22 cellular contexts compared by ENCODE assay signal in genomic region chr4:125235971-125236370, GRCh38.
DNase-seq lines count a peak whose midpoint lies in the region; TF ChIP-seq lines count a peak whose summit lies in the region.
"Had no signal": no experiment of that assay in that cellular context is flagged by ENCODE, and none has a peak within 500 bp of the region (broad histone marks: within the 10 kb centered on the region; RNA-seq: fewer than 3 reads in every experiment).

No MANE protein-coding gene starts in this region.

- H3K9me3 ChIP-seq in neuron (ENCODE audit: low read length) (no peaks in the 10 kb centered on the region), left ventricle myocardium inferior (replicated peaks) (no peaks in the 10 kb centered on the region)
- H3K9me3 ChIP-seq: A549 had no signal

- H3K27me3 ChIP-seq in neuron (ENCODE audit: insufficient read depth, low read length) (no peaks in the 10 kb centered on the region), left ventricle myocardium inferior (ENCODE audit: low read depth) (no peaks in the 10 kb centered on the region)

- in situ Hi-C loops in SK-MEL-5 (cut with HindIII; ENCODE audit: low pct_unique_long_range_greater_than_20kb, low sequenced_read_pairs): no loop called here

- no peak for TF ChIP-seq CTCF in left ventricle myocardium inferior (IDR thresholded peaks at IDR 0.05; ENCODE audit: borderline replicate concordance)

- peak; percentile 2 for DNase-seq in SK-MEL-5 (ENCODE audit: low read depth, low spot score)
- peak; percentile 21 for DNase-seq in inferior parietal cortex (ENCODE audit: extremely low spot score)
- peak; percentile 61 for DNase-seq in superior temporal gyrus (ENCODE audit: extremely low spot score)
- DNase-seq in left ventricle myocardium inferior: no peak
- DNase-seq in NCI-H1105 (lab: John Stamatoyannopoulos, UW): no peak
- DNase-seq in NCI-H345 (lab: John Stamatoyannopoulos, UW): no peak
- DNase-seq: AML-193; CD4-positive, alpha-beta memory T cell; COR-L47; GM23248; H9; Karpas-422; NCI-H1092; NCI-H1436 treated with DMSO at 0.1 percent for 48 hours; NCI-H187 treated with DMSO at 0.1 percent for 48 hours; NCI-H526 treated with DMSO at 0.1 percent for 48 hours; SHP77 had no signal

- H3K36me3 ChIP-seq in neuron (ENCODE audit: insufficient read depth, low read length) (no peaks in the 10 kb centered on the region), left ventricle myocardium inferior (no peaks in the 10 kb centered on the region)

- peak overlapping the region; percentile 63 for H2AFZ ChIP-seq in neuron (ENCODE audit: low read depth, low read length)
- H2AFZ ChIP-seq: GM23248 had no signal

- H3K4me3 ChIP-seq in neuron (ENCODE audit: low read length): no peak overlapping the region
- no peak overlapping the region for H3K4me3 ChIP-seq in left ventricle myocardium inferior
- H3K4me3 ChIP-seq: A549, GM12878, GM23248, SK-N-MC had no signal

- H3K27ac ChIP-seq in left ventricle myocardium inferior (replicated peaks): no peak overlapping the region
- H3K27ac ChIP-seq: A549, GM23248, RWPE1, SK-N-MC had no signal

- peaks cover 16% of the 10 kb centered on the region for H3K4me1 ChIP-seq in neuron (ENCODE audit: insufficient read depth, low read length)
- H3K4me1 ChIP-seq in left ventricle myocardium inferior: no peaks in the 10 kb centered on the region
- H3K4me1 ChIP-seq: A549 had no signal

- intact Hi-C loops in left ventricle myocardium inferior (cut with micrococcal nuclease): no loop called here

Comparison
In these comparisons a context has a peak if more than half of its experiments do, and no peak if none do; other contexts are left out.
1. DNase-seq: peak in SK-MEL-5 (single experiment), inferior parietal cortex (single experiment) and superior temporal gyrus (single experiment); none in left ventricle myocardium inferior (single experiment), NCI-H1105 (single experiment) and NCI-H345 (single experiment).